8 cellular contexts compared by ENCODE assay signal in the genomic region with DNA sequence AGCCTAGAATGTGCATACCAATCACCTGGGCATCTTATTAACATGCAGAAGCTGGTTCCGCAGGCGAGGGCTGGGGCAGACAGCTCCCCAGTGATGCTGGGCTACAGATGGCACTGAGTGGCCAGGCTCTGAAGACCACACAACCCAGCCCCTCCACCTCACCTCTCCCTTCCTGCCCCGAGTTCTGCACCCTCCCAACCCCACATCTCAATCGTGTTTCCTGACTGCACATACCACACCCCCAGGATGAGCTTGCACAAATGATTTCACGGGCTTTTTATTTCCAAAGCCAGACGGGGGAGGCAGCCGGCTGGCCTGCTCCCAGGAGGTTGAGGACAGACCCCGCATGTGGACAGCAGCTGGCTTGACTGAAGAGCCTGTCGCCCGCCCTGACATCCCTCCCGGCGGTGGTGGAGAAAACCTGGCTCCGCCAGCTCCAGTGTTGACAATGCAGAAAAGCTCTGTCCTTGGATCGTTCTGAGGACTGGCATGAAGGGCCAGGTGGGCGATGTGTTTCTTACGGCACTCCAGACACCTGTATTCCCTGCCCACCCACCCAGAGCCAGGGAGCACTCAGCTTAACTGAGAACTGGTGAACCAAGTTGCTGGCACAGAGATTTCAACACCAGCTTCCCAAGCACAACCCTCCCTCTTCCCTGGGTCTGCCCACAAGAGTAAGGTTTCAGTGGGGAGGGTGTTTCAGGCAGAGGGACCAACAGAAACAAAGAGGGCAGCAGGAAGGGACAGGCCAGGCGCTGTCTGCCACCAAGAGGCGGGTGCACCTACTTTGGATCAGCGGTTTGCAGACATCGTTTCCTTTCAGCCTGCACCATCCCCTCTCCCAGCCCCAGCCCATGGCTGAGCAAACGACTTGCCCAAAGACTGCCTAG. TPM values are rescaled to one million over a fixed set of nuclear protein-coding genes. Genes with fewer than 3 reads are reported as not detected.
DNase-seq lines count a peak whose midpoint lies in the region; ATAC-seq and TF ChIP-seq lines count a peak whose summit lies in the region.

No MANE protein-coding gene starts in this region.

- peaks cover 0 to 6% (median 0%) of the 10 kb centered on the region in 7 donors for H3K9me3 Mint-ChIP-seq in CD14-positive monocyte
- no peaks in the 10 kb centered on the region for H3K9me3 Mint-ChIP-seq in natural killer cell treated with Interleukin-12 subunit alpha and Interleukin-12 subunit beta and Interleukin-15 and Interleukin-18, amount 100 ng/mL, for 72 hours

- peak overlapping the region; percentile 98 for H3K27ac ChIP-seq in caudate nucleus (ENCODE audit: low read depth, low read length)

- peaks cover 2 to 6% (median 4%) of the 10 kb centered on the region in 3 donors for H3K27me3 Mint-ChIP-seq in CD14-positive monocyte (ENCODE audit: low read depth in 3 of 3)
- no peaks in the 10 kb centered on the region for H3K27me3 Mint-ChIP-seq in natural killer cell treated with Interleukin-12 subunit alpha and Interleukin-12 subunit beta and Interleukin-15 and Interleukin-18, amount 100 ng/mL, for 72 hours

- H3K4me3 Mint-ChIP-seq in CD14-positive monocyte, result peak overlapping the region; percentile 76 to 92
- peak overlapping the region; percentile 36 for H3K4me3 Mint-ChIP-seq in natural killer cell treated with Interleukin-12 subunit alpha and Interleukin-12 subunit beta and Interleukin-15 and Interleukin-18, amount 100 ng/mL, for 72 hours

- H3K4me1 Mint-ChIP-seq in CD14-positive monocyte, result peaks cover 66% of the 10 kb centered on the region
- H3K4me1 Mint-ChIP-seq in natural killer cell treated with Interleukin-12 subunit alpha and Interleukin-12 subunit beta and Interleukin-15 and Interleukin-18, amount 100 ng/mL, for 72 hours (ENCODE audit: low read depth in 2 of 2), result peaks cover 41 to 48% of the 10 kb centered on the region in 2 donors

- no peak for DNase-seq in CD14-positive monocyte (ENCODE audit: low spot score)
- peak; percentile 65 for DNase-seq in NCI-H1105 treated with DMSO at 0.1 percent for 48 hours (lab: John Stamatoyannopoulos, UW)
- peak in 2 of 61 donors; percentile 8 to 45 for DNase-seq in caudate nucleus (lab: John Stamatoyannopoulos, UW)
- DNase-seq in natural killer cell treated with Interleukin-12 subunit alpha and Interleukin-12 subunit beta and Interleukin-15 and Interleukin-18, amount 100 ng/mL, for 72 hours (ENCODE audit: low spot score), result no peak
- DNase-seq in middle frontal gyrus (ENCODE audit: extremely low spot score, low spot score), result no peak
- DNase-seq in activated CD8-positive, alpha-beta memory T cell treated with anti-CD3 and anti-CD28 coated beads, Interleukin-2, amount 50 U/mL, for 48 hours, result no peak
- no peak for DNase-seq in kidney glomerular epithelial cell (lab: John Stamatoyannopoulos, UW)

- TF ChIP-seq CTCF in CD14-positive monocyte (IDR thresholded peaks at IDR 0.05), result no peak

- intact Hi-C loops in CD14-positive monocyte (cut with micrococcal nuclease), result no loop called here

- H3K27ac Mint-ChIP-seq in CD14-positive monocyte, result peak overlapping the region; percentile 76 to 91 (median 86)
- H3K27ac Mint-ChIP-seq in natural killer cell treated with Interleukin-12 subunit alpha and Interleukin-12 subunit beta and Interleukin-15 and Interleukin-18, amount 100 ng/mL, for 72 hours, result peak overlapping the region; percentile 98 to 99

- peaks cover 8 to 13% of the 10 kb centered on the region in 2 donors for H3K36me3 Mint-ChIP-seq in CD14-positive monocyte
- H3K36me3 Mint-ChIP-seq in natural killer cell treated with Interleukin-12 subunit alpha and Interleukin-12 subunit beta and Interleukin-15 and Interleukin-18, amount 100 ng/mL, for 72 hours, result peaks cover 6% of the 10 kb centered on the region

- ATAC-seq in natural killer cell treated with Interleukin-12 subunit alpha and Interleukin-12 subunit beta and Interleukin-15 and Interleukin-18, amount 100 ng/mL, for 72 hours, result no peak
- no peak for ATAC-seq in HG03342 (IDR thresholded peaks at IDR 0.05; ENCODE audit: unreplicated experiment)

RNA-seq across cellular contexts. Expression of a gene that starts 21.6 kb away (rescaled TPM):
- 1 to 10 TPM; 4.8 to 7.8 TPM for polyA plus RNA-seq in CD14-positive monocyte
- total RNA-seq in natural killer cell treated with Interleukin-12 subunit alpha and Interleukin-12 subunit beta and Interleukin-15 and Interleukin-18, amount 100 ng/mL, for 72 hours, result 1 to 10 TPM; 4.4 to 5.7 TPM

RNA-seq across cellular contexts. Expression of a gene that starts 32.5 kb away (rescaled TPM):
- under 1 TPM; 0.78 to 0.94 TPM for polyA plus RNA-seq in CD14-positive monocyte
- 10 to 100 TPM; 23.5 to 44.2 TPM for total RNA-seq in natural killer cell treated with Interleukin-12 subunit alpha and Interleukin-12 subunit beta and Interleukin-15 and Interleukin-18, amount 100 ng/mL, for 72 hours
